10 cellular contexts compared by ENCODE assay signal in the genomic region with DNA sequence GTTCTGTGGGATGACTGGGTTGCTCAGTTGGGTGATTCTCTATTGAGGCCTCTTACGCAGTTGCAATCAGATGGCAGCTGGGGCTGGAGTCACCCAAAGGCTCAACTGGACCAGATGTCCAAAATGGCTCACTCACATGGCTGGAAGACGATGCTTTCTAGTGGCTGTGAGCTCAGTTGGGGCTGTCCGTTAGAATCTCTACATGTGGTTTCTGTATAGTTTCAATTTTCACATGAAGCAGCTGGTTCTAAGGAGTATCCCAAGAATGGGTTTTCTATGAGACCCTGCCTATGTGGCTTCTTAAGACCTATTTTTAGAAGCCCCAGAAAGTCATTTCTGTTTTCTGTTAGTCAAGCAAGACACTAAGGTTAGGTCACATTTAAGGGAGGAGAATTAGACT. TPM values are rescaled to one million over a fixed set of nuclear protein-coding genes. Genes with fewer than 3 reads are reported as not detected.
DNase-seq lines count a peak whose midpoint lies in the region; ATAC-seq and TF ChIP-seq lines count a peak whose summit lies in the region.
"Had no signal": no experiment of that assay in that cellular context is flagged by ENCODE, and none has a peak within 500 bp of the region (broad histone marks: within the 10 kb centered on the region; RNA-seq: fewer than 3 reads in every experiment).

No MANE protein-coding gene starts in this region.

- TF ChIP-seq POLR2A in tibial nerve (IDR thresholded peaks at IDR 0.05), result no peak

- H3K4me3 ChIP-seq in adipocyte (ENCODE audit: low read length) (no peak overlapping the region), tibial nerve (no peak overlapping the region)
- H3K4me3 ChIP-seq: lung had no signal

- TF ChIP-seq CTCF in GM10266 (IDR thresholded peaks at IDR 0.05; ENCODE audit: control insufficient read depth, insufficient read depth, low read depth, missing control alignments) (no peak), tibial nerve (IDR thresholded peaks at IDR 0.05) (no peak)

- H3K27ac ChIP-seq in tibial nerve, result no peak overlapping the region

- DNase-seq in GM10266 (ENCODE audit: extremely low spot score), result peak; percentile 46
- DNase-seq in adipocyte (ENCODE audit: low read depth), result no peak
- DNase-seq in tibial nerve (ENCODE audit: low spot score in 2 of 2), result no peak
- no peak for DNase-seq in DMS79 (lab: John Stamatoyannopoulos, UW)
- no peak for DNase-seq in OCI-M2 (lab: John Stamatoyannopoulos, UW; ENCODE audit: unreplicated experiment)
- DNase-seq in GM03348 (ENCODE audit: low spot score), result no peak
- DNase-seq: activated gamma-delta T cell treated with Interleukin-2 at 50 U/mL for 16 hours had no signal

- H3K9me3 ChIP-seq in adipocyte (ENCODE audit: control insufficient read depth, low read length) (no peaks in the 10 kb centered on the region), tibial nerve (no peaks in the 10 kb centered on the region)

- peak; percentile 69 for ATAC-seq in GM19452 (IDR thresholded peaks at IDR 0.05; ENCODE audit: unreplicated experiment)
- peak; percentile 77 for ATAC-seq in HG03175 (IDR thresholded peaks at IDR 0.05; ENCODE audit: unreplicated experiment)

- peaks cover 50% of the 10 kb centered on the region for H3K4me1 ChIP-seq in adipocyte (ENCODE audit: control insufficient read depth, insufficient read depth, low read length)
- peaks cover 0 to 85% (median 29%) of the 10 kb centered on the region in 4 donors for H3K4me1 ChIP-seq in tibial nerve

- H3K36me3 ChIP-seq in adipocyte (ENCODE audit: control insufficient read depth, insufficient read depth, low read length, severe bottlenecking), result peaks cover 59% of the 10 kb centered on the region
- H3K36me3 ChIP-seq in tibial nerve, result peaks cover 0 to 51% (median 0%) of the 10 kb centered on the region in 3 donors

- H3K9ac ChIP-seq in adipocyte (ENCODE audit: low read length), result peak overlapping the region; percentile 99

- WGBS in tibial nerve, 2 donors, result 78 to 81% methylated on average over 3 of the region's 3 CpGs

- H3K27me3 ChIP-seq in adipocyte (replicated peaks; ENCODE audit: control insufficient read depth, insufficient read depth, low read length) (no peaks in the 10 kb centered on the region), tibial nerve (no peaks in the 10 kb centered on the region)

- no peak for TF ChIP-seq EP300 in tibial nerve (IDR thresholded peaks at IDR 0.05)

RNA-seq across cellular contexts. Expression of a gene that starts 4.4 kb away (rescaled TPM):
- 100 to 1,000 TPM; 134 to 164 (median 147) TPM for total RNA-seq in tibial nerve

RNA-seq across cellular contexts. Expression of a gene that starts 31.9 kb away (rescaled TPM):
- total RNA-seq in tibial nerve, result 1 to 10 TPM in 2 of 4 donors, under 1 TPM in 2; 0.59 to 2.8 (median 1.7) TPM

RNA-seq across cellular contexts. Expression of a gene that starts 32.0 kb away (rescaled TPM):
- 10 to 100 TPM; 12.7 to 18.8 (median 16.0) TPM for total RNA-seq in tibial nerve
